In genomic region chr17:72590882-72591499, GRCh38 we compare ENCODE assay signal across 8 cellular contexts.
A peak's percentile ranks its signal among the peaks of the same experiment; 100 is the strongest.
DNase-seq lines count a peak whose midpoint lies in the region; ATAC-seq and TF ChIP-seq lines count a peak whose summit lies in the region.

No MANE protein-coding gene starts in this region.

- WGBS in sigmoid colon, 2 donors, result 7 to 32% methylated on average over 16 of the region's 16 CpGs

- H2AFZ ChIP-seq in fibroblast of lung (ENCODE audit: low read length), result no peak overlapping the region

- intact Hi-C loops in sigmoid colon (cut with DNase I), result no loop called here

- no peaks in the 10 kb centered on the region for H3K4me1 ChIP-seq in fibroblast of lung (ENCODE audit: control insufficient read depth, extremely low read depth, insufficient read depth, low read length)
- H3K4me1 ChIP-seq in sigmoid colon, result peaks cover 0 to 18% (median 15%) of the 10 kb centered on the region in 4 donors

- H3K27me3 ChIP-seq in fibroblast of lung (ENCODE audit: control insufficient read depth, insufficient read depth, low read length) (no peaks in the 10 kb centered on the region), sigmoid colon (peaks cover 8 to 60% (median 26%) of the 10 kb centered on the region in 3 donors)

- H3K9ac ChIP-seq in fibroblast of lung (ENCODE audit: insufficient read depth, low read length), result peak overlapping the region; percentile 48

- TF ChIP-seq POLR2A in sigmoid colon (IDR thresholded peaks at IDR 0.05), result no peak

- H3K4me2 ChIP-seq in fibroblast of lung (ENCODE audit: extremely low read depth, insufficient read depth, low read length), result peak overlapping the region; percentile 93

- H3K4me3 ChIP-seq in fibroblast of lung (replicated peaks in 1 of 4; ENCODE audit: control extremely low read depth in 1 of 4, insufficient read depth in 1 of 4, low read depth in 3 of 4, low read length in 4 of 4) (peak overlapping the region; percentile 60 to 89 (median 83)), sigmoid colon (peak overlapping the region; percentile 28 to 51 (median 46))

- no peaks in the 10 kb centered on the region for H4K20me1 ChIP-seq in fibroblast of lung (ENCODE audit: control insufficient read depth, extremely low read depth, insufficient read depth, low read length)

- no peak for ATAC-seq in GM19324 (IDR thresholded peaks at IDR 0.05; ENCODE audit: low FRiP score, unreplicated experiment)

- peak overlapping the region; percentile 45 for H3K27ac ChIP-seq in fibroblast of lung (ENCODE audit: insufficient read depth, low read length)
- peak overlapping the region in 1 of 4 donors; percentile 61 for H3K27ac ChIP-seq in sigmoid colon

- H3K9me3 ChIP-seq in fibroblast of lung (ENCODE audit: control insufficient read depth, insufficient read depth, low read depth, low read length), result no peaks in the 10 kb centered on the region
- no peaks in the 10 kb centered on the region for H3K9me3 ChIP-seq in sigmoid colon

- no peak for TF ChIP-seq CTCF in fibroblast of lung (conservative IDR thresholded peaks at IDR 0.05 in 1 of 2, IDR thresholded peaks at IDR 0.05 in 1 of 2; ENCODE audit: low read depth in 1 of 2, low read length in 2 of 2)
- no peak for TF ChIP-seq CTCF in sigmoid colon (IDR thresholded peaks at IDR 0.05)

- no peaks in the 10 kb centered on the region for H3K36me3 ChIP-seq in fibroblast of lung (ENCODE audit: control insufficient read depth, insufficient read depth, low read length)
- H3K36me3 ChIP-seq in sigmoid colon, result no peaks in the 10 kb centered on the region

- DNase-seq in NCI-H146 (lab: John Stamatoyannopoulos, UW) (peak; percentile 63), NCI-H146 treated with DMSO at 0.1 percent for 48 hours (lab: John Stamatoyannopoulos, UW; ENCODE audit: unreplicated experiment) (no peak), SW480 (ENCODE audit: low spot score) (peak; percentile 51), fibroblast of lung (ENCODE audit: low read depth in 2 of 2) (no peak), sigmoid colon (no peak), NCI-H82 treated with DMSO at 0.1 percent for 48 hours (lab: John Stamatoyannopoulos, UW; ENCODE audit: unreplicated experiment) (no peak), epidermal melanocyte (ENCODE audit: insufficient read length, low spot score) (no peak)

- no peaks in the 10 kb centered on the region for H3K79me2 ChIP-seq in fibroblast of lung (ENCODE audit: control insufficient read depth, insufficient read depth, low read length)

- no peak for TF ChIP-seq EP300 in sigmoid colon (IDR thresholded peaks at IDR 0.05)

Comparison
In these comparisons a context has a peak if more than half of its experiments do, and no peak if none do; other contexts are left out.
1. DNase-seq: peak in NCI-H146 (single experiment) and SW480 (single experiment); none in NCI-H146 treated with DMSO at 0.1 percent for 48 hours (single experiment), fibroblast of lung (0 of 2), sigmoid colon (single experiment), NCI-H82 treated with DMSO at 0.1 percent for 48 hours (single experiment) and epidermal melanocyte (single experiment).